17 cellular contexts compared by ENCODE assay signal in the genomic region with DNA sequence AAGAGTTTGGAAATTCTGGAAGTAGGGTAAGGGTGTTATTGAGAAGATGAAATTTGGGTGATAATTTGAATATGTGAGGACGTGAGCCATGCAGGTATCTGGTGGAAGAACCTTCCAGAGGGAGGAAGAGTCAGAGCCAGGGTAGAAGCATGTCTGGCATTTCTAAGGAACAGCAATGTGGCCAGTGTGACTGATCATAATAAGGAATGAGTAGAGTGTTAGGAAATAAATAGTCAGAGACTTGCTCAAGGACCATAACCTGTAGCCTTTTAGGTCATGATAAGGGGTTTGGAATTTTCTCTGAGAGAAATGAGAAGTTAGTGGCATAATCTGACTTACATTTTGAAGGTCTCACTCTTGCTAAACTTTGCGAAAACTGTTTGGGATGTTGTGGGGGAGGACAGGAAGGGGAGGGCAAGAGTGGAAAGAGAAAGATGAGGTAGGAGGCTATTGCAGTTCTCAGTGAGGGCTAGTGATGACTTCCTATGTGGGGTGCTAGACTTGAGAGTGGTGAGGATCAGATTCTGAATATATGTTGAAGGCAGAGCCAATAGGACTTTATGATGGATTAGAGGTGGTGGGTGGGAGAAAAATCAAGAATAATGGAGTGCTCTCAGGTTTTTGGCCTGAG.
DNase-seq lines count a peak whose midpoint lies in the region; ATAC-seq lines count a peak whose summit lies in the region.
"Had no signal": no experiment of that assay in that cellular context is flagged by ENCODE, and none has a peak within 500 bp of the region (broad histone marks: within the 10 kb centered on the region; RNA-seq: fewer than 3 reads in every experiment).

No MANE protein-coding gene starts in this region.

- H3K18ac ChIP-seq in trophoblast cell (ENCODE audit: low read length) = no peak overlapping the region

- H2BK12ac ChIP-seq in trophoblast cell (ENCODE audit: low read length) = no peak overlapping the region

- no peaks in the 10 kb centered on the region for H3K9me3 Mint-ChIP-seq in activated CD4-positive, alpha-beta T cell treated with anti-CD3 and anti-CD28 coated beads for 36 hours (ENCODE audit: low read depth)
- H3K9me3 Mint-ChIP-seq: CD8-positive, alpha-beta T cell; GM23338 had no signal

- intact Hi-C loops in activated CD4-positive, alpha-beta T cell treated with anti-CD3 and anti-CD28 coated beads for 36 hours (cut with DNase I, micrococcal nuclease) = loop anchor here (1.0 to 5.0 kb wide), 4 partner anchors 23 to 936 kb away; no protein-coding TSS in a partner anchor

- H3K4ac ChIP-seq in trophoblast cell (ENCODE audit: low read depth, low read length) = no peak overlapping the region

- no peaks in the 10 kb centered on the region for H3K4me1 ChIP-seq in trophoblast cell (ENCODE audit: control insufficient read depth in 1 of 2, insufficient read depth in 2 of 2, low read length in 2 of 2)

- H3K36me3 ChIP-seq in trophoblast cell (ENCODE audit: control insufficient read depth in 1 of 2, insufficient read depth in 2 of 2, low read length in 2 of 2) = no peaks in the 10 kb centered on the region

- peak; percentile 25 for DNase-seq in activated CD4-positive, alpha-beta T cell treated with anti-CD3 and anti-CD28 coated beads for 36 hours
- no peak for DNase-seq in activated CD4-positive, alpha-beta T cell treated with anti-CD3 and anti-CD28 coated beads for 1 hour
- peak; percentile 25 for DNase-seq in activated T-cell treated with anti-CD3 and anti-CD28 coated beads for 48 hours (ENCODE audit: low read depth)
- no peak for DNase-seq in activated T-cell treated with anti-CD3 and anti-CD28 coated beads, Interleukin-2, amount 50 U/mL, for 1 hour
- DNase-seq in stimulated activated CD4-positive, alpha-beta T cell treated with anti-CD3 and anti-CD28 coated beads, Interleukin-15, amount 100 ng/mL, for 24 hours = peak; percentile 44
- no peak for DNase-seq in stimulated activated CD4-positive, alpha-beta T cell treated with anti-CD3 and anti-CD28 coated beads, Interleukin-2, amount 100 ng/mL, for 48 hours
- peak; percentile 37 to 81 for DNase-seq in trophoblast cell
- DNase-seq: CD8-positive, alpha-beta T cell; COR-L47; DMS153; DMS79 treated with DMSO at 0.1 percent for 48 hours; EL; H7 had no signal

- no peak overlapping the region for H4K8ac ChIP-seq in trophoblast cell (ENCODE audit: low read depth, low read length)

- H4K12ac ChIP-seq in trophoblast cell (ENCODE audit: low read depth, low read length) = no peak overlapping the region

- peak; percentile 68 for ATAC-seq in activated CD4-positive, alpha-beta T cell treated with anti-CD3 and anti-CD28 coated beads for 36 hours
- ATAC-seq in HG03460 (IDR thresholded peaks at IDR 0.05; ENCODE audit: unreplicated experiment) = no peak
- ATAC-seq: CD8-positive, alpha-beta T cell; GM23338 had no signal

- H2BK120ac ChIP-seq in trophoblast cell (ENCODE audit: insufficient read depth, low read length, poor library complexity) = no peak overlapping the region

- H2AFZ ChIP-seq in trophoblast cell (ENCODE audit: insufficient read depth, low read length, poor library complexity) = no peak overlapping the region
- H2AFZ ChIP-seq: GM23338 had no signal

- 100% methylated on average over 1 of the region's 2 CpGs for WGBS in trophoblast cell (ENCODE audit: extremely low coverage, insufficient coverage, insufficient read length)

- no peak overlapping the region for H4K91ac ChIP-seq in trophoblast cell (ENCODE audit: low read depth, low read length)

- no peaks in the 10 kb centered on the region for H3K27me3 Mint-ChIP-seq in activated CD4-positive, alpha-beta T cell treated with anti-CD3 and anti-CD28 coated beads for 36 hours

- no peak overlapping the region for H3K4me3 ChIP-seq in trophoblast cell (ENCODE audit: low read depth, low read length)
- H3K4me3 ChIP-seq: GM23338 had no signal

- no peak overlapping the region for H3K27ac Mint-ChIP-seq in activated CD4-positive, alpha-beta T cell treated with anti-CD3 and anti-CD28 coated beads for 36 hours
- H3K27ac Mint-ChIP-seq: CD14-positive monocyte; CD8-positive, alpha-beta T cell; GM23338 had no signal

- no peak overlapping the region for H3K4me3 Mint-ChIP-seq in activated CD4-positive, alpha-beta T cell treated with anti-CD3 and anti-CD28 coated beads for 36 hours
- H3K4me3 Mint-ChIP-seq: CD14-positive monocyte; CD8-positive, alpha-beta T cell; GM23338 had no signal

- no peak overlapping the region for H3K27ac ChIP-seq in trophoblast cell (ENCODE audit: low read depth, low read length)
- H3K27ac ChIP-seq: 22Rv1 had no signal

- H3K9ac ChIP-seq in trophoblast cell (ENCODE audit: low read length) = no peak overlapping the region

- H3K9me3 ChIP-seq in trophoblast cell (ENCODE audit: insufficient read depth, low read depth, low read length) = no peaks in the 10 kb centered on the region

- H3K14ac ChIP-seq in trophoblast cell (ENCODE audit: low read length) = no peak overlapping the region

- CTCF ChIA-PET in activated CD4-positive, alpha-beta T cell treated with anti-CD3 and anti-CD28 coated beads for 36 hours (lab: Charles Lee) = no interaction called here

- no peak overlapping the region for H3K23ac ChIP-seq in trophoblast cell (ENCODE audit: low read length)

- no peaks in the 10 kb centered on the region for H3K79me2 ChIP-seq in trophoblast cell (ENCODE audit: control insufficient read depth, insufficient read depth, low read length, poor library complexity)

- no peaks in the 10 kb centered on the region for H3K27me3 ChIP-seq in trophoblast cell (ENCODE audit: insufficient read depth, low read length)

- H3K36me3 Mint-ChIP-seq in activated CD4-positive, alpha-beta T cell treated with anti-CD3 and anti-CD28 coated beads for 36 hours (ENCODE audit: low read depth) = no peaks in the 10 kb centered on the region
- H3K36me3 Mint-ChIP-seq: CD14-positive monocyte; CD8-positive, alpha-beta T cell had no signal

- no peak overlapping the region for H2AK5ac ChIP-seq in trophoblast cell (ENCODE audit: low read length)

- POLR2A ChIA-PET in activated CD4-positive, alpha-beta T cell treated with anti-CD3 and anti-CD28 coated beads for 36 hours (lab: Charles Lee) = no interaction called here

- H3K4me1 Mint-ChIP-seq in activated CD4-positive, alpha-beta T cell treated with anti-CD3 and anti-CD28 coated beads for 36 hours = peaks cover 39% of the 10 kb centered on the region
- H3K4me1 Mint-ChIP-seq: CD14-positive monocyte, GM23338 had no signal

- H3K4me2 ChIP-seq in trophoblast cell (ENCODE audit: low read length) = no peak overlapping the region
- H3K4me2 ChIP-seq: GM23338 had no signal

- H3K79me1 ChIP-seq in trophoblast cell (ENCODE audit: low read length) = no peaks in the 10 kb centered on the region

- no peak overlapping the region for H2BK5ac ChIP-seq in trophoblast cell (ENCODE audit: low read depth, low read length, poor library complexity)

Comparison
In these comparisons a context has a peak if more than half of its experiments do, and no peak if none do; other contexts are left out.
1. DNase-seq: peak in activated CD4-positive, alpha-beta T cell treated with anti-CD3 and anti-CD28 coated beads for 36 hours (single experiment), activated T-cell treated with anti-CD3 and anti-CD28 coated beads for 48 hours (single experiment), stimulated activated CD4-positive, alpha-beta T cell treated with anti-CD3 and anti-CD28 coated beads, Interleukin-15, amount 100 ng/mL, for 24 hours (single experiment) and trophoblast cell (2 of 2); none in activated CD4-positive, alpha-beta T cell treated with anti-CD3 and anti-CD28 coated beads for 1 hour (single experiment), activated T-cell treated with anti-CD3 and anti-CD28 coated beads, Interleukin-2, amount 50 U/mL, for 1 hour (single experiment) and stimulated activated CD4-positive, alpha-beta T cell treated with anti-CD3 and anti-CD28 coated beads, Interleukin-2, amount 100 ng/mL, for 48 hours (0 of 2).